Comparison of ENCODE assay signal across 8 cellular contexts in genomic region chr11:65779919-65780769, GRCh38. TPM values are rescaled to one million over a fixed set of nuclear protein-coding genes. Genes with fewer than 3 reads are reported as not detected.
DNase-seq lines count a peak whose midpoint lies in the region; ATAC-seq, FAIRE-seq and TF ChIP-seq lines count a peak whose summit lies in the region.

No MANE protein-coding gene starts in this region.

- POLR2A ChIA-PET in A673 (lab: Charles Lee; ENCODE audit: low non-redundant PET) = interaction anchor here (0.5 kb wide), 1 partner anchor 69 kb away, joined by 15 read pairs; no protein-coding TSS in a partner anchor

- peak; percentile 93 for DNase-seq in A673 (ENCODE audit: low spot score)
- peak; percentile 79 for DNase-seq in GM18507 (ENCODE audit: extremely low spot score, insufficient read length, low read depth)
- DNase-seq in NCI-H69 (lab: John Stamatoyannopoulos, UW) = peak; percentile 73
- peak; percentile 40 to 58 for DNase-seq in activated CD8-positive, alpha-beta memory T cell treated with anti-CD3 and anti-CD28 coated beads for 1 hour (ENCODE audit: extremely low read depth in 1 of 2, low read depth in 1 of 2)
- DNase-seq in effector CD8-positive, alpha-beta T cell (lab: John Stamatoyannopoulos, UW) = peak; percentile 47
- peak; percentile 69 for DNase-seq in medulla oblongata (ENCODE audit: extremely low spot score)
- DNase-seq in stimulated activated CD4-positive, alpha-beta T cell treated with anti-CD3 and anti-CD28 coated beads, TNF-alpha, amount 100 ng/mL, for 48 hours (ENCODE audit: low read depth in 3 of 3) = peak; percentile 67 to 86 (median 78)

- intact Hi-C loops in A673 (cut with micrococcal nuclease; ENCODE audit: unreplicated experiment) = loop anchor here (5.0 kb wide), 3 partner anchors 37 to 222 kb away; partner anchors contain the start of genes BANF1, EIF1AD and KAT5

- CTCF ChIA-PET in A673 (lab: Charles Lee) = interaction anchor here (0.6 to 1.7 kb wide), 19 partner anchors 10 to 242 kb away, joined by 3 to 14 read pairs (median 4); partner anchors contain the start of genes KAT5, MUS81, PCNX3 and RNASEH2C

- peak; percentile 95 for TF ChIP-seq CTCF in A673 (conservative IDR thresholded peaks at IDR 0.05; ENCODE audit: low read depth, low read length)

- peaks cover 23% of the 10 kb centered on the region for H3K36me3 ChIP-seq in A673 (ENCODE audit: insufficient read depth, low read length, poor library complexity, severe bottlenecking)

- peak; percentile 41 for ATAC-seq in HG03097 (IDR thresholded peaks at IDR 0.05; ENCODE audit: low FRiP score, unreplicated experiment)

- FAIRE-seq in GM18507 (lab: Jason Lieb, UNC) = peak; percentile 77

- peaks cover 7% of the 10 kb centered on the region for H3K27me3 ChIP-seq in A673 (replicated peaks; ENCODE audit: insufficient read depth, low read depth, low read length, poor library complexity)

- H3K4me1 ChIP-seq in A673 (ENCODE audit: insufficient read depth, low read length, poor library complexity, severe bottlenecking) = peaks cover 8% of the 10 kb centered on the region

- peak overlapping the region; percentile 92 for H3K27ac ChIP-seq in A673 (ENCODE audit: low read depth, low read length, poor library complexity, severe bottlenecking)

- H3K4me3 ChIP-seq in A673 (ENCODE audit: low read depth, low read length, poor library complexity, severe bottlenecking) = peak overlapping the region; percentile 98

- no peaks in the 10 kb centered on the region for H3K9me3 ChIP-seq in A673 (ENCODE audit: low read depth, low read length, poor library complexity, severe bottlenecking)

- BruUV-seq in A673 (replicated peaks; lab: Mats Ljungman, UMichigan) = TSS peak; percentile 11

RNA-seq across cellular contexts. Expression of gene AP5B1, which starts 0.6 kb away (rescaled TPM):
- 22.5 and 22.8 TPM in 2 replicates for total RNA-seq in A673 (2021)

RNA-seq across cellular contexts. Expression of gene OVOL1, which starts 6.7 kb away (rescaled TPM):
- total RNA-seq in A673 (2021) = not detected in 2 replicates

RNA-seq across cellular contexts. Expression of gene SNX32, which starts 53.6 kb away (rescaled TPM):
- total RNA-seq in A673 (2021) = 2.0 and 2.1 TPM in 2 replicates

RNA-seq across cellular contexts. Expression of gene RNASEH2C, which starts 59.5 kb away (rescaled TPM):
- total RNA-seq in A673 (2021) = 73.6 and 80.2 TPM in 2 replicates

Comparison
In these comparisons a context has a peak if more than half of its experiments do, and no peak if none do; other contexts are left out.
1. Peak in every context shown above with its lines: DNase-seq, ATAC-seq, H3K4me3 ChIP-seq and H3K27ac ChIP-seq.